18 cellular contexts compared by ENCODE assay signal in the genomic region with DNA sequence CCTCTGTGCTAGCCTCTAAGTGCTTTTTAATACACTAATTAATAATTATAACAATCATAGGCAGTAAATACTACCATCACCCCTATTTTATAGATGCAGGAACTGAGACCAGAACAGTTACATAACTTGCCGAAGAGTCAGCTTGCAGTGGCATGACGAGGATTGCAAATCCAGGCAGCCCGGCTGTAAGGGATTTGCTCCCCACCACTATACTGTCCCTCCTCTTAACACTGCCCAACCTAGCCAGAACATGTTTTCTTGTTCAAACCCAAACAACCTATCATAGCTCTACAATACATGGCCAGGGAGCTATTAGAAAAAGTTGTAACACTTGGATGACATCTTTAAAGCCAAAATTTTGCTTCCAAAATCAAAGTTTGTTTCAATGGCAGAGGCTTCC. TPM values are rescaled to one million over a fixed set of nuclear protein-coding genes. Genes with fewer than 3 reads are reported as not detected.
A peak's percentile ranks its signal among the peaks of the same experiment; 100 is the strongest.
DNase-seq lines count a peak whose midpoint lies in the region; ATAC-seq and TF ChIP-seq lines count a peak whose summit lies in the region.
"Had no signal": no experiment of that assay in that cellular context is flagged by ENCODE, and none has a peak within 500 bp of the region (broad histone marks: within the 10 kb centered on the region; RNA-seq: fewer than 3 reads in every experiment).

No MANE protein-coding gene starts in this region.

- POLR2A ChIA-PET in activated CD4-positive, alpha-beta T cell treated with anti-CD3 and anti-CD28 coated beads for 36 hours (lab: Charles Lee) = no interaction called here

- H3K79me2 ChIP-seq in GM23338 (replicated peaks; ENCODE audit: insufficient read depth) = no peaks in the 10 kb centered on the region

- H3K36me3 ChIP-seq in GM23338 (ENCODE audit: insufficient read depth) = no peaks in the 10 kb centered on the region
- no peaks in the 10 kb centered on the region for H3K36me3 ChIP-seq in gastrocnemius medialis

- H3K4me1 ChIP-seq in GM23338 (ENCODE audit: insufficient read depth) (0 out of 2 replicates have a peak, but pooled peaks cover 11% of the 10 kb centered on the region), gastrocnemius medialis (no peaks in the 10 kb centered on the region)

- H3F3A ChIP-seq in GM23338 (replicated peaks; ENCODE audit: low read depth) = no peaks in the 10 kb centered on the region

- no peak for TF ChIP-seq POLR2A in gastrocnemius medialis (IDR thresholded peaks at IDR 0.05)

- H3K4me3 Mint-ChIP-seq in GM23338 (no peak overlapping the region), glutamatergic neuron (ENCODE audit: unreplicated experiment) (no peak overlapping the region)
- no peak overlapping the region for H3K4me3 Mint-ChIP-seq in activated CD4-positive, alpha-beta T cell treated with anti-CD3 and anti-CD28 coated beads for 36 hours
- H3K4me3 Mint-ChIP-seq: CD8-positive, alpha-beta T cell had no signal

- H3K4me1 Mint-ChIP-seq in GM23338 (peaks cover 21% of the 10 kb centered on the region), glutamatergic neuron (ENCODE audit: low read depth, unreplicated experiment) (peaks cover 7% of the 10 kb centered on the region)
- H3K4me1 Mint-ChIP-seq in activated CD4-positive, alpha-beta T cell treated with anti-CD3 and anti-CD28 coated beads for 36 hours = no peaks in the 10 kb centered on the region

- H3K9me3 ChIP-seq in gastrocnemius medialis = no peaks in the 10 kb centered on the region

- H3K27ac ChIP-seq in GM23338 (ENCODE audit: low read depth) = no peak overlapping the region
- peak overlapping the region; percentile 4 to 49 (median 25) for H3K27ac ChIP-seq in gastrocnemius medialis
- H3K27ac ChIP-seq: KMS-11, PC-9, SK-N-MC had no signal

- H3K36me3 Mint-ChIP-seq in GM23338 (ENCODE audit: low read depth) (no peaks in the 10 kb centered on the region), glutamatergic neuron (ENCODE audit: unreplicated experiment) (peaks cover 8% of the 10 kb centered on the region)
- no peaks in the 10 kb centered on the region for H3K36me3 Mint-ChIP-seq in activated CD4-positive, alpha-beta T cell treated with anti-CD3 and anti-CD28 coated beads for 36 hours (ENCODE audit: low read depth)
- H3K36me3 Mint-ChIP-seq: CD8-positive, alpha-beta T cell had no signal

- H3K27me3 ChIP-seq in GM23338 (ENCODE audit: insufficient read depth) = no peaks in the 10 kb centered on the region
- H3K27me3 ChIP-seq in gastrocnemius medialis = no peaks in the 10 kb centered on the region

- H3K27ac Mint-ChIP-seq in GM23338 (no peak overlapping the region), glutamatergic neuron (ENCODE audit: unreplicated experiment) (no peak overlapping the region)
- H3K27ac Mint-ChIP-seq in activated CD4-positive, alpha-beta T cell treated with anti-CD3 and anti-CD28 coated beads for 36 hours = no peak overlapping the region
- H3K27ac Mint-ChIP-seq: CD8-positive, alpha-beta T cell had no signal

- no peak overlapping the region for H3K4me2 ChIP-seq in GM23338
- H3K4me2 ChIP-seq: KMS-11, PC-9 had no signal

- in situ Hi-C loops in gastrocnemius medialis (cut with MboI; ENCODE audit: low sequenced_read_pairs in 4 of 4) = no loop called here

- H3K9me2 ChIP-seq in GM23338 (ENCODE audit: insufficient read depth) = no peaks in the 10 kb centered on the region

- CTCF ChIA-PET in activated CD4-positive, alpha-beta T cell treated with anti-CD3 and anti-CD28 coated beads for 36 hours (lab: Charles Lee) = interaction anchor here (0.6 to 1.6 kb wide), 2 partner anchors 16 to 1072 kb away, joined by 3 to 6 read pairs; no protein-coding TSS in a partner anchor

- no peak for DNase-seq in GM23338 (ENCODE audit: low spot score)
- peak; percentile 35 for DNase-seq in dermis blood vessel endothelial cell
- no peak for DNase-seq in left ventricle myocardium superior
- no peak for DNase-seq in gastrocnemius medialis
- no peak for DNase-seq in glutamatergic neuron
- DNase-seq in DMS153 treated with DMSO at 0.1 percent for 48 hours (lab: John Stamatoyannopoulos, UW; ENCODE audit: unreplicated experiment) = no peak
- DNase-seq in activated CD4-positive, alpha-beta T cell treated with anti-CD3 and anti-CD28 coated beads for 36 hours = no peak
- no peak for DNase-seq in cerebellar cortex (ENCODE audit: low spot score)
- DNase-seq: AML-193; CD8-positive, alpha-beta T cell; MM.1S; NCI-H1436; NCI-H345; NCI-H69; NK-92 treated with Interleukin-12 subunit alpha and Interleukin-12 subunit beta, amount 100 ng/mL, for 24 hours had no signal

- TF ChIP-seq CTCF in GM23338 (conservative IDR thresholded peaks at IDR 0.05; ENCODE audit: low read depth in 2 of 2) (no peak), gastrocnemius medialis (IDR thresholded peaks at IDR 0.05 in 4 of 5, conservative IDR thresholded peaks at IDR 0.05 in 1 of 5) (no peak), glutamatergic neuron (IDR thresholded peaks at IDR 0.05; ENCODE audit: partially characterized antibody, unreplicated experiment) (no peak)

- peak overlapping the region; percentile 63; the same call in 1 of the 2 replicates for H2AFZ ChIP-seq in GM23338
- H2AFZ ChIP-seq: PC-9 had no signal

- H3K27me3 Mint-ChIP-seq in GM23338 (ENCODE audit: insufficient read depth, low read depth, poor library complexity) (peaks cover 1% of the 10 kb centered on the region), glutamatergic neuron (ENCODE audit: unreplicated experiment) (no peaks in the 10 kb centered on the region)
- peaks cover 12% of the 10 kb centered on the region for H3K27me3 Mint-ChIP-seq in activated CD4-positive, alpha-beta T cell treated with anti-CD3 and anti-CD28 coated beads for 36 hours

- H4K20me1 ChIP-seq in GM23338 (replicated peaks; ENCODE audit: insufficient read depth) = no peaks in the 10 kb centered on the region

- H3K9me3 Mint-ChIP-seq in GM23338 = no peaks in the 10 kb centered on the region
- H3K9me3 Mint-ChIP-seq in glutamatergic neuron (ENCODE audit: unreplicated experiment) = no peaks in the 10 kb centered on the region
- H3K9me3 Mint-ChIP-seq in activated CD4-positive, alpha-beta T cell treated with anti-CD3 and anti-CD28 coated beads for 36 hours (ENCODE audit: low read depth) = no peaks in the 10 kb centered on the region
- H3K9me3 Mint-ChIP-seq: CD8-positive, alpha-beta T cell had no signal

- no peak overlapping the region for H3K4me3 ChIP-seq in GM23338
- peak overlapping the region in 1 of 4 donors; percentile 10 for H3K4me3 ChIP-seq in gastrocnemius medialis
- H3K4me3 ChIP-seq: PC-9, SK-N-MC had no signal

- intact Hi-C loops in left ventricle myocardium superior (cut with micrococcal nuclease) (no loop called here), gastrocnemius medialis (cut with DNase I; ENCODE audit: low total_unique reads) (no loop called here)
- intact Hi-C loops in activated CD4-positive, alpha-beta T cell treated with anti-CD3 and anti-CD28 coated beads for 36 hours (cut with DNase I, micrococcal nuclease) = no loop called here

- ATAC-seq in GM23338 (no peak), left ventricle myocardium superior (peak; percentile 34), gastrocnemius medialis (no peak)
- no peak for ATAC-seq in activated CD4-positive, alpha-beta T cell treated with anti-CD3 and anti-CD28 coated beads for 36 hours
- ATAC-seq: CD8-positive, alpha-beta T cell had no signal

TF ChIP-seq in GM23338, 12 proteins besides CTCF, POLR2A, EP300 and RAD21 (continues in another document):
- no peak for TF ChIP-seq ZNF331 (CRISPR knock-in tag; IDR thresholded peaks at IDR 0.05; ENCODE audit: low read depth)
- no peak for TF ChIP-seq POLR2AphosphoS5 (IDR thresholded peaks at IDR 0.05; ENCODE audit: low read depth)

RNA-seq across cellular contexts. Expression of a gene that starts 33.9 kb away (rescaled TPM):
- 2.8 and 3.7 TPM in 2 replicates for total RNA-seq in GM23338 (2014; rRNA removed; shearing (Covaris generic))
- polyA plus RNA-seq in GM23338 (2016; fragmentation: Nextera tagmentation; extraction: Ambion mirVana) = 0.78 and 1.4 TPM in 2 replicates
- 97.0 and 97.9 TPM in 2 replicates for total RNA-seq in dermis blood vessel endothelial cell
- total RNA-seq in left ventricle myocardium superior = 14.0 TPM
- total RNA-seq in gastrocnemius medialis = 1 to 10 TPM in 2 of 4 donors, under 1 TPM in 2; 0.56 to 6.1 (median 1.2) TPM
- 149 TPM for total RNA-seq in glutamatergic neuron (ENCODE audit: unreplicated experiment)
- 1 to 10 TPM; 4.0 to 5.3 TPM for total RNA-seq in activated CD4-positive, alpha-beta T cell treated with anti-CD3 and anti-CD28 coated beads for 36 hours
